10 cellular contexts compared by ENCODE assay signal in the genomic region with DNA sequence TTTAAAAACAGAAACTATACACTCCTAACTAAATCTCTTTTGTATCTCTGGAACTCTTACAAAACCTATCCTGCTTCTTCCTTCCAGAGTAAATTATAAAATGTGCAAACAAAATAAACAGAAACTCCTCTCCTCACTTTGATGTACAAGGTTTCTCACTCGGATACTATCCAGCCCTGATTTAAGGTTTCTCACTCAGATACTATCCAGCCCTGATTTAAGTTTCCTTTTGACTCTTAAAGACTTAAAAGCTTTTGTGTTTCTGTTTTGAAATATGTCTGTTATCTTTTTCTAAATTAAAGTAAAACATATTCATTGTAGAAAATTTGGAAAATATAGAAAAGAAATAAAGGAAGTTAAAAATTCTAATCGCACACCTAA.
"Had no signal": no experiment of that assay in that cellular context is flagged by ENCODE, and none has a peak within 500 bp of the region (broad histone marks: within the 10 kb centered on the region; RNA-seq: fewer than 3 reads in every experiment).

No MANE protein-coding gene starts in this region.

- ATAC-seq: left ventricle myocardium superior had no signal

- H3K27me3 ChIP-seq: pancreas, thyroid gland had no signal

- H3K4me3 ChIP-seq: mucosa of descending colon, pancreas, thyroid gland had no signal

- H3K36me3 Mint-ChIP-seq: memory B cell; naive thymus-derived CD4-positive, alpha-beta T cell; stimulated activated effector memory CD8-positive, alpha-beta T cell treated with anti-CD3 and anti-CD28 coated beads, Interleukin-12 subunit alpha, Interleukin-12 subunit beta, amount 100 ng/mL, for 72 hours had no signal

- H3K9me3 Mint-ChIP-seq: stimulated activated effector memory CD8-positive, alpha-beta T cell treated with anti-CD3 and anti-CD28 coated beads, Interleukin-12 subunit alpha, Interleukin-12 subunit beta, amount 100 ng/mL, for 72 hours had no signal

- H3K36me3 ChIP-seq: pancreas, thyroid gland had no signal

- H3K4me1 Mint-ChIP-seq: memory B cell; stimulated activated effector memory CD8-positive, alpha-beta T cell treated with anti-CD3 and anti-CD28 coated beads, Interleukin-12 subunit alpha, Interleukin-12 subunit beta, amount 100 ng/mL, for 72 hours had no signal

- H3K4me3 Mint-ChIP-seq: memory B cell; stimulated activated effector memory CD8-positive, alpha-beta T cell treated with anti-CD3 and anti-CD28 coated beads, Interleukin-12 subunit alpha, Interleukin-12 subunit beta, amount 100 ng/mL, for 72 hours had no signal

- H3K27ac Mint-ChIP-seq: memory B cell; stimulated activated effector memory CD8-positive, alpha-beta T cell treated with anti-CD3 and anti-CD28 coated beads, Interleukin-12 subunit alpha, Interleukin-12 subunit beta, amount 100 ng/mL, for 72 hours had no signal

- H3K27ac ChIP-seq: pancreas, thyroid gland had no signal

- H3K9me3 ChIP-seq: mucosa of descending colon, pancreas, thyroid gland had no signal

- FAIRE-seq: pancreas had no signal

- DNase-seq: aorta; cortex of kidney; effector CD4-positive, alpha-beta T cell; left ventricle myocardium superior had no signal

- H3K4me1 ChIP-seq: pancreas, thyroid gland had no signal
